In genomic region chr13:44575035-44575434, GRCh38 we compare ENCODE assay signal across 8 cellular contexts. TPM values are rescaled to one million over a fixed set of nuclear protein-coding genes. Genes with fewer than 3 reads are reported as not detected.
DNase-seq lines count a peak whose midpoint lies in the region; ATAC-seq, FAIRE-seq and TF ChIP-seq lines count a peak whose summit lies in the region.

No MANE protein-coding gene starts in this region.

- DNase-seq in CD4-positive, alpha-beta memory T cell = no peak
- DNase-seq in PC-9 = no peak
- no peak for DNase-seq in endothelial cell of umbilical vein (ENCODE audit: low read depth, low spot score)
- DNase-seq in osteocyte (ENCODE audit: extremely low spot score, unreplicated experiment) = no peak
- DNase-seq in omental fat pad (ENCODE audit: low spot score) = no peak

- no peaks in the 10 kb centered on the region for H3K9me2 ChIP-seq in PC-9 (ENCODE audit: insufficient read depth)

- no TSS peak for BruUV-seq in PC-9 (replicated peaks; lab: Mats Ljungman, UMichigan)
- no TSS peak for BruUV-seq in endothelial cell of umbilical vein (replicated peaks; lab: Mats Ljungman, UMichigan)

- CTCF ChIA-PET in CD4-positive, alpha-beta memory T cell (lab: Charles Lee; ENCODE audit: partially characterized antibody) = interaction anchor here (0.7 to 1.7 kb wide), 4 partner anchors 30 to 343 kb away, joined by 3 to 5 read pairs (median 4); no protein-coding TSS in a partner anchor
- CTCF ChIA-PET in PC-9 (lab: Charles Lee) = no interaction called here
- CTCF ChIA-PET in endothelial cell of umbilical vein (lab: Charles Lee) = interaction anchor here (0.8 to 1.5 kb wide), 5 partner anchors 91 to 359 kb away, joined by 3 to 10 read pairs (median 3); no protein-coding TSS in a partner anchor

- no peaks in the 10 kb centered on the region for H3K9me1 ChIP-seq in endothelial cell of umbilical vein (replicated peaks; ENCODE audit: control insufficient read depth, extremely low read depth, insufficient read depth, low read length)

- H3K4me1 Mint-ChIP-seq in CD4-positive, alpha-beta memory T cell = peaks cover 40 to 57% (median 47%) of the 10 kb centered on the region in 4 donors
- peaks cover 64% of the 10 kb centered on the region for H3K4me1 Mint-ChIP-seq in osteocyte (ENCODE audit: unreplicated experiment)

- ATAC-seq in omental fat pad (ENCODE audit: low FRiP score) (no peak), GM19035 (IDR thresholded peaks at IDR 0.05; ENCODE audit: unreplicated experiment) (no peak), HG02884 (IDR thresholded peaks at IDR 0.05; ENCODE audit: unreplicated experiment) (no peak), GM21367 (IDR thresholded peaks at IDR 0.05; ENCODE audit: unreplicated experiment) (no peak)

- POLR2A ChIA-PET in CD4-positive, alpha-beta memory T cell (lab: Charles Lee; ENCODE audit: partially characterized antibody) = interaction anchor here (1.0 to 2.7 kb wide), 6 partner anchors 9 to 890 kb away, joined by 3 to 12 read pairs (median 4); partner anchors contain the start of gene COG3
- POLR2A ChIA-PET in PC-9 (lab: Charles Lee; ENCODE audit: unreplicated experiment) = no interaction called here
- POLR2A ChIA-PET in endothelial cell of umbilical vein (lab: Charles Lee) = no interaction called here

- H3K79me2 ChIP-seq in PC-9 (ENCODE audit: low read depth) (peaks cover 71% of the 10 kb centered on the region), endothelial cell of umbilical vein (ENCODE audit: control insufficient read depth, insufficient read depth, low read length) (peaks cover 48% of the 10 kb centered on the region)

- H3K9me3 ChIP-seq in CD4-positive, alpha-beta memory T cell (ENCODE audit: control insufficient read depth in 1 of 2, low read length in 2 of 2) = no peaks in the 10 kb centered on the region
- H3K9me3 ChIP-seq in PC-9 (ENCODE audit: insufficient read depth, low read depth) (no peaks in the 10 kb centered on the region), endothelial cell of umbilical vein (replicated peaks; ENCODE audit: control insufficient read depth, insufficient read depth, low read length) (no peaks in the 10 kb centered on the region)

- H3K27me3 ChIP-seq in CD4-positive, alpha-beta memory T cell (ENCODE audit: insufficient read depth, low read length) = no peaks in the 10 kb centered on the region
- H3K27me3 ChIP-seq in PC-9 (ENCODE audit: insufficient read depth, low read depth) (no peaks in the 10 kb centered on the region), endothelial cell of umbilical vein (ENCODE audit: control insufficient read depth in 2 of 2, insufficient read depth in 2 of 2, low read length in 2 of 2) (no peaks in the 10 kb centered on the region)

- TF ChIP-seq POLR2A in endothelial cell of umbilical vein (IDR thresholded peaks at IDR 0.05; ENCODE audit: low read depth, low read length) = no peak

- FAIRE-seq in endothelial cell of umbilical vein (lab: Jason Lieb, UNC) = peak; percentile 55

- TF ChIP-seq CTCF in PC-9 (conservative IDR thresholded peaks at IDR 0.05) (no peak), endothelial cell of umbilical vein (IDR thresholded peaks at IDR 0.05; ENCODE audit: extremely low read depth in 1 of 2, insufficient read depth in 1 of 2, low read depth in 1 of 2, low read length in 2 of 2) (no peak), osteocyte (IDR thresholded peaks at IDR 0.05) (no peak), omental fat pad (IDR thresholded peaks at IDR 0.05) (no peak)

- H3K4me2 ChIP-seq in PC-9 = peak overlapping the region; percentile 94
- peak overlapping the region; percentile 69 for H3K4me2 ChIP-seq in endothelial cell of umbilical vein (ENCODE audit: insufficient read depth, low read length)

- H3K9ac ChIP-seq in endothelial cell of umbilical vein (replicated peaks; ENCODE audit: extremely low read depth, insufficient read depth, low read length) = no peak overlapping the region

- H3K27ac Mint-ChIP-seq in CD4-positive, alpha-beta memory T cell = peak overlapping the region; percentile 90 to 100 (median 96)
- peak overlapping the region; percentile 92 for H3K27ac Mint-ChIP-seq in osteocyte (ENCODE audit: unreplicated experiment)

- H3K4me1 ChIP-seq in CD4-positive, alpha-beta memory T cell (ENCODE audit: insufficient read depth, low read length) = peaks cover 57% of the 10 kb centered on the region
- peaks cover 46% of the 10 kb centered on the region for H3K4me1 ChIP-seq in PC-9 (replicated peaks; ENCODE audit: insufficient read depth)
- H3K4me1 ChIP-seq in endothelial cell of umbilical vein (ENCODE audit: control insufficient read depth, extremely low read depth, insufficient read depth, low read length) = peaks cover 48% of the 10 kb centered on the region

- H3K36me3 Mint-ChIP-seq in CD4-positive, alpha-beta memory T cell = peaks cover 4 to 12% of the 10 kb centered on the region in 2 donors
- peaks cover 18% of the 10 kb centered on the region for H3K36me3 Mint-ChIP-seq in osteocyte (ENCODE audit: unreplicated experiment)

- peak overlapping the region; percentile 95 to 99 (median 98) for H3K4me3 Mint-ChIP-seq in CD4-positive, alpha-beta memory T cell
- peak overlapping the region; percentile 94 for H3K4me3 Mint-ChIP-seq in osteocyte (ENCODE audit: unreplicated experiment)

- dilution Hi-C loops in endothelial cell of umbilical vein (cut with MboI; ENCODE audit: extremely low pct_ligation_motif_present, low sequenced_read_pairs) = no loop called here

- H2AFZ ChIP-seq in PC-9 = no peak overlapping the region
- no peak overlapping the region for H2AFZ ChIP-seq in endothelial cell of umbilical vein (ENCODE audit: low read depth, low read length)

- peak overlapping the region; percentile 81 to 86 for H3K4me3 ChIP-seq in CD4-positive, alpha-beta memory T cell (ENCODE audit: low read length in 2 of 2)
- peak overlapping the region; percentile 94 for H3K4me3 ChIP-seq in PC-9
- H3K4me3 ChIP-seq in endothelial cell of umbilical vein (replicated peaks in 1 of 3; ENCODE audit: insufficient read depth in 1 of 3, low read depth in 1 of 3, low read length in 3 of 3) = peak overlapping the region in 1 of 3 experiments; percentile 80

- H3K27ac ChIP-seq in CD4-positive, alpha-beta memory T cell (ENCODE audit: low read depth, low read length) = peak overlapping the region; percentile 84
- H3K27ac ChIP-seq in PC-9 = 0 out of 2 replicates have a peak overlapping the region, but pooled peaks have one; percentile 46
- H3K27ac ChIP-seq in endothelial cell of umbilical vein (ENCODE audit: insufficient read depth, low read depth, low read length) = no peak overlapping the region

- peaks cover 0 to 1% (median 0%) of the 10 kb centered on the region in 8 donors for H3K9me3 Mint-ChIP-seq in CD4-positive, alpha-beta memory T cell
- no peaks in the 10 kb centered on the region for H3K9me3 Mint-ChIP-seq in osteocyte (ENCODE audit: unreplicated experiment)

- H4K20me1 ChIP-seq in PC-9 (ENCODE audit: insufficient read depth) = peaks cover 20% of the 10 kb centered on the region
- no peaks in the 10 kb centered on the region for H4K20me1 ChIP-seq in endothelial cell of umbilical vein (replicated peaks; ENCODE audit: control insufficient read depth, extremely low read depth, insufficient read depth, low read length)

- no peaks in the 10 kb centered on the region for H3K27me3 Mint-ChIP-seq in CD4-positive, alpha-beta memory T cell
- no peaks in the 10 kb centered on the region for H3K27me3 Mint-ChIP-seq in osteocyte (ENCODE audit: unreplicated experiment)

- H3F3A ChIP-seq in PC-9 (ENCODE audit: insufficient read depth, low read depth) = peaks cover 30% of the 10 kb centered on the region

- intact Hi-C loops in CD4-positive, alpha-beta memory T cell (cut with micrococcal nuclease) = loop anchor here (5.0 kb wide), 3 partner anchors 53 to 1977 kb away; partner anchors contain the start of gene LRCH1
- intact Hi-C loops in PC-9 (cut with micrococcal nuclease; ENCODE audit: unreplicated experiment) = loop anchor here (5.0 kb wide), 3 partner anchors 53 to 137 kb away; no protein-coding TSS in a partner anchor
- intact Hi-C loops in endothelial cell of umbilical vein (cut with micrococcal nuclease) = loop anchor here (5.0 kb wide), 4 partner anchors 227 to 433 kb away; no protein-coding TSS in a partner anchor

- H3K36me3 ChIP-seq in CD4-positive, alpha-beta memory T cell (ENCODE audit: insufficient read depth, low read length) = no peaks in the 10 kb centered on the region
- H3K36me3 ChIP-seq in PC-9 (ENCODE audit: low read depth) (peaks cover 38% of the 10 kb centered on the region), endothelial cell of umbilical vein (ENCODE audit: control insufficient read depth in 2 of 2, extremely low read depth in 1 of 2, insufficient read depth in 2 of 2, low read length in 2 of 2) (peaks cover 0 to 3% of the 10 kb centered on the region in 2 experiments)

TF ChIP-seq in endothelial cell of umbilical vein, 7 proteins besides CTCF, POLR2A, EP300 and RAD21:
- TF ChIP-seq MYC (IDR thresholded peaks at IDR 0.05; ENCODE audit: low read depth, low read length) (no peak), POLR2AphosphoS5 (IDR thresholded peaks at IDR 0.05; ENCODE audit: insufficient read depth, low read depth, low read length) (no peak), FOS (IDR thresholded peaks at IDR 0.05; ENCODE audit: borderline replicate concordance, insufficient read depth, low read length) (no peak), GATA2 (IDR thresholded peaks at IDR 0.05; ENCODE audit: insufficient read depth, insufficient read length, low read depth, low read length) (no peak), EZH2 (IDR thresholded peaks at IDR 0.05; ENCODE audit: borderline replicate concordance, low read depth, low read length, severe bottlenecking) (no peak), JUN (IDR thresholded peaks at IDR 0.05; ENCODE audit: borderline replicate concordance, insufficient read depth, insufficient read length, low read depth) (no peak)
- TF ChIP-seq, protein P1, sequence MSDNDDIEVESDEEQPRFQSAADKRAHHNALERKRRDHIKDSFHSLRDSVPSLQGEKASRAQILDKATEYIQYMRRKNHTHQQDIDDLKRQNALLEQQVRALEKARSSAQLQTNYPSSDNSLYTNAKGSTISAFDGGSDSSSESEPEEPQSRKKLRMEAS (IDR thresholded peaks at IDR 0.05; ENCODE audit: insufficient read depth, insufficient read length) = no peak

RNA-seq across cellular contexts. Expression of gene TSC22D1, which starts 1.1 kb away (rescaled TPM):
- total RNA-seq in CD4-positive, alpha-beta memory T cell = 10 to 100 TPM; 35.9 to 38.1 TPM
- 1 to 10 TPM; 2.6 to 9.7 TPM for polyA plus RNA-seq in CD4-positive, alpha-beta memory T cell
- total RNA-seq in PC-9 (2021) = 76.2 and 79.2 TPM in 2 replicates
- 51.8 and 57.2 TPM in 2 replicates for total RNA-seq in endothelial cell of umbilical vein
- 28.0 and 47.7 TPM in 2 replicates for polyA plus RNA-seq in endothelial cell of umbilical vein
- polyA plus RNA-seq in endothelial cell of umbilical vein (2011; cell fraction: cytosol; rRNA removed) = 58.0 and 63.5 TPM in 2 replicates
- polyA plus RNA-seq in endothelial cell of umbilical vein (2011; cell fraction: nucleus; rRNA removed) = 82.7 and 132 TPM in 2 replicates
- 60.8 and 62.4 TPM in 2 replicates for polyA plus RNA-seq in endothelial cell of umbilical vein (2012)
- polyA minus RNA-seq in endothelial cell of umbilical vein = 70.8 and 85.3 TPM in 2 replicates
- 92.0 TPM for polyA minus RNA-seq in endothelial cell of umbilical vein (2011; cell fraction: cytosol; rRNA and poly(A)+ RNA removed)
- 176 and 199 TPM in 2 replicates for polyA minus RNA-seq in endothelial cell of umbilical vein (2011; cell fraction: nucleus; rRNA and poly(A)+ RNA removed)
- total RNA-seq in osteocyte = 118 and 122 TPM in 2 replicates
- 100 to 1,000 TPM in 2 of 4 donors, 10 to 100 TPM in 2; 48.8 to 138 (median 92.7) TPM for total RNA-seq in omental fat pad
